26 cellular contexts compared by ENCODE assay signal in the genomic region with DNA sequence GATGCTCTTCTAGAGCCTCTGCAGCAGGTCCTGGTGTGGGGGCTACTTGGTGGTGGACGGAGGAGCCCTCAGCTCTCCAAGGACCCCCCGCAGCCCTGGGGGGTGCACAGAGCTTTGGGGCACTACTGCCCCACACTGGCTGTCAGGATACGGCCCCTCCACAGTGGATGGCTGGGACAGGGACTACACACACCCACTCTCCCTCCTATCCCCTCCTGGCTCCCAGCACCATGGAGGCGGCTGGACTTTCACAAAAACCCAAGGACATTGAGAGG. TPM values are rescaled to one million over a fixed set of nuclear protein-coding genes. Genes with fewer than 3 reads are reported as not detected.
DNase-seq lines count a peak whose midpoint lies in the region; ATAC-seq and TF ChIP-seq lines count a peak whose summit lies in the region.
"Had no signal": no experiment of that assay in that cellular context is flagged by ENCODE, and none has a peak within 500 bp of the region (broad histone marks: within the 10 kb centered on the region; RNA-seq: fewer than 3 reads in every experiment).

No MANE protein-coding gene starts in this region.

- TF ChIP-seq POLR2A in gastrocnemius medialis (IDR thresholded peaks at IDR 0.05): no peak

- peaks cover 0 to 15% of the 10 kb centered on the region in 2 donors for H3K4me1 ChIP-seq in gastrocnemius medialis
- H3K4me1 ChIP-seq: BE2C had no signal

- H3K27ac ChIP-seq in gastrocnemius medialis: peak overlapping the region in 3 of 4 donors; percentile 22 to 74 (median 51)
- H3K27ac ChIP-seq: HL-60, KMS-11, RWPE1 had no signal

- H3K27me3 ChIP-seq in gastrocnemius medialis: peaks cover 0 to 9% (median 3%) of the 10 kb centered on the region in 3 donors

- DNase-seq in activated CD8-positive, alpha-beta memory T cell treated with anti-CD3 and anti-CD28 coated beads, Interleukin-2, amount 50 U/mL, for 48 hours: peak; percentile 42
- DNase-seq in activated CD8-positive, alpha-beta memory T cell treated with anti-CD3 and anti-CD28 coated beads for 24 hours: no peak
- DNase-seq in D341Med (ENCODE audit: low spot score) (peak; percentile 7), islet precursor cell (peak; percentile 44), gastrocnemius medialis (no peak), OCI-M2 (lab: John Stamatoyannopoulos, UW; ENCODE audit: unreplicated experiment) (no peak), SKM-1 (lab: John Stamatoyannopoulos, UW; ENCODE audit: unreplicated experiment) (no peak)
- DNase-seq: ACHN; BE2C; CD8-positive, alpha-beta memory T cell; DMS79 treated with DMSO at 0.1 percent for 48 hours; GF-D8; HCEC 1CT; MM.1S; NCI-H1417; NCI-H1694 treated with DMSO at 0.1 percent for 48 hours; NCI-H2081; NCI-H2227 treated with DMSO at 0.1 percent for 48 hours; NCI-H526 treated with DMSO at 0.1 percent for 48 hours had no signal

- in situ Hi-C loops in gastrocnemius medialis (cut with MboI; ENCODE audit: low sequenced_read_pairs in 4 of 4): no loop called here

- no peaks in the 10 kb centered on the region for H3K9me3 ChIP-seq in gastrocnemius medialis
- H3K9me3 ChIP-seq: BE2C had no signal

- no peak overlapping the region for H3K4me3 ChIP-seq in gastrocnemius medialis

- no peak for ATAC-seq in gastrocnemius medialis
- ATAC-seq in HG02981 (IDR thresholded peaks at IDR 0.05; ENCODE audit: unreplicated experiment): no peak
- ATAC-seq: Panc1 had no signal

- intact Hi-C loops in gastrocnemius medialis (cut with DNase I; ENCODE audit: low total_unique reads): no loop called here

- H3K36me3 ChIP-seq in gastrocnemius medialis: no peaks in the 10 kb centered on the region
- H3K36me3 ChIP-seq: BE2C had no signal

- TF ChIP-seq CTCF in gastrocnemius medialis (IDR thresholded peaks at IDR 0.05 in 4 of 5, conservative IDR thresholded peaks at IDR 0.05 in 1 of 5): no peak

RNA-seq across cellular contexts. Expression of gene GPR35, which starts 12.6 kb away (rescaled TPM):
- total RNA-seq in gastrocnemius medialis: 1 to 10 TPM in 1 of 4 donors, under 1 TPM in 3; 0.72 to 1.8 (median 0.87) TPM
- total RNA-seq: H1 had no signal

RNA-seq across cellular contexts. Expression of gene AQP12B, which starts 44.8 kb away (rescaled TPM):
- not detected for total RNA-seq in gastrocnemius medialis
- total RNA-seq: CD8-positive, alpha-beta memory T cell; H1; NCI-H460 had no signal

RNA-seq across cellular contexts. Expression of gene CAPN10, which starts 51.3 kb away (rescaled TPM):
- 10 to 100 TPM in 1 of 4 donors, 1 to 10 TPM in 3; 6.8 to 12.2 (median 7.5) TPM for total RNA-seq in gastrocnemius medialis

RNA-seq across cellular contexts. Expression of gene AQP12A, which starts 53.8 kb away (rescaled TPM):
- total RNA-seq in gastrocnemius medialis: not detected
- total RNA-seq: CD8-positive, alpha-beta memory T cell; H1; NCI-H460 had no signal

Comparison
In these comparisons a context has a peak if more than half of its experiments do, and no peak if none do; other contexts are left out.
1. DNase-seq: peak in activated CD8-positive, alpha-beta memory T cell treated with anti-CD3 and anti-CD28 coated beads, Interleukin-2, amount 50 U/mL, for 48 hours (single experiment), D341Med (single experiment) and islet precursor cell (single experiment); none in activated CD8-positive, alpha-beta memory T cell treated with anti-CD3 and anti-CD28 coated beads for 24 hours (single experiment), gastrocnemius medialis (0 of 2), OCI-M2 (single experiment) and SKM-1 (single experiment).